In genomic region chr20:45138451-45139300, GRCh38 we compare ENCODE assay signal across 9 cellular contexts. TPM values are rescaled to one million over a fixed set of nuclear protein-coding genes. Genes with fewer than 3 reads are reported as not detected.
DNase-seq lines count a peak whose midpoint lies in the region; ATAC-seq and TF ChIP-seq lines count a peak whose summit lies in the region.
"Had no signal": no experiment of that assay in that cellular context is flagged by ENCODE, and none has a peak within 500 bp of the region (broad histone marks: within the 10 kb centered on the region; RNA-seq: fewer than 3 reads in every experiment).

No MANE protein-coding gene starts in this region.

- H3K27ac ChIP-seq in Karpas-422 (ENCODE audit: low read length) (no peak overlapping the region), colonic mucosa (peak overlapping the region; percentile 62), mucosa of rectum (ENCODE audit: low read depth in 2 of 2, low read length in 2 of 2) (peak overlapping the region; percentile 46 to 52), tibial artery (no peak overlapping the region)
- H3K27ac ChIP-seq: SK-N-MC had no signal

- H3K4me1 ChIP-seq in Karpas-422 (ENCODE audit: low read length): no peaks in the 10 kb centered on the region
- H3K4me1 ChIP-seq in colonic mucosa: no peaks in the 10 kb centered on the region
- H3K4me1 ChIP-seq in mucosa of rectum (ENCODE audit: control insufficient read depth in 2 of 2, insufficient read depth in 2 of 2, low read length in 2 of 2): peaks cover 10% of the 10 kb centered on the region in 2 donors
- no peaks in the 10 kb centered on the region for H3K4me1 ChIP-seq in tibial artery

- no peak overlapping the region for H3K9ac ChIP-seq in Karpas-422 (ENCODE audit: low read length)
- H3K9ac ChIP-seq in colonic mucosa (ENCODE audit: low read depth in 2 of 2, low read length in 2 of 2): no peak overlapping the region
- H3K9ac ChIP-seq in mucosa of rectum (ENCODE audit: low read depth in 1 of 2, low read length in 2 of 2): no peak overlapping the region

- H3K27ac Mint-ChIP-seq in activated B cell treated with CpG ODN at 0.5 μM for 24 hours: no peak overlapping the region

- H3K27me3 ChIP-seq in Karpas-422 (ENCODE audit: low read length): 0 out of 2 replicates have a peak, but pooled peaks cover 2% of the 10 kb centered on the region
- H3K27me3 ChIP-seq in colonic mucosa: no peaks in the 10 kb centered on the region
- H3K27me3 ChIP-seq in mucosa of rectum (ENCODE audit: control insufficient read depth in 2 of 2, insufficient read depth in 2 of 2, low read length in 2 of 2): no peaks in the 10 kb centered on the region
- peaks cover 0 to 9% of the 10 kb centered on the region in 2 donors for H3K27me3 ChIP-seq in tibial artery

- H3K4me3 Mint-ChIP-seq in activated B cell treated with CpG ODN at 0.5 μM for 24 hours: no peak overlapping the region

- POLR2A ChIA-PET in activated B cell treated with CpG ODN at 0.5 μM for 24 hours (lab: Charles Lee): no interaction called here

- H3K36me3 ChIP-seq in Karpas-422 (ENCODE audit: insufficient read depth, low read length) (no peaks in the 10 kb centered on the region), colonic mucosa (no peaks in the 10 kb centered on the region), mucosa of rectum (ENCODE audit: control insufficient read depth in 2 of 2, insufficient read depth in 2 of 2, low read length in 2 of 2) (no peaks in the 10 kb centered on the region), tibial artery (no peaks in the 10 kb centered on the region)

- H3K27me3 Mint-ChIP-seq in activated B cell treated with CpG ODN at 0.5 μM for 24 hours: peaks cover 14% of the 10 kb centered on the region

- no peaks in the 10 kb centered on the region for H3K79me2 ChIP-seq in Karpas-422 (ENCODE audit: low read length)

- no peak overlapping the region for H3K4me2 ChIP-seq in Karpas-422 (ENCODE audit: low read depth, low read length, poor library complexity, severe bottlenecking)

- ATAC-seq in activated B cell treated with CpG ODN at 0.5 μM for 24 hours (ENCODE audit: low read depth): no peak
- ATAC-seq in GM19324 (IDR thresholded peaks at IDR 0.05; ENCODE audit: low FRiP score, unreplicated experiment): no peak

- no peaks in the 10 kb centered on the region for H3K4me1 Mint-ChIP-seq in activated B cell treated with CpG ODN at 0.5 μM for 24 hours

- no peaks in the 10 kb centered on the region for H3K9me2 ChIP-seq in Karpas-422 (replicated peaks; ENCODE audit: insufficient read depth, low read length)

- DNase-seq in DMS153 (lab: John Stamatoyannopoulos, UW): peak; percentile 54
- DNase-seq in Karpas-422: peak; percentile 89
- DNase-seq in activated B cell treated with CpG ODN at 0.5 μM for 24 hours: peak; percentile 34
- peak; percentile 93 for DNase-seq in colonic mucosa
- no peak for DNase-seq in tibial artery
- DNase-seq in hippocampal formation (lab: John Stamatoyannopoulos, UW): no peak

- no peak for TF ChIP-seq CTCF in activated B cell treated with CpG ODN at 0.5 μM for 24 hours (IDR thresholded peaks at IDR 0.05)
- TF ChIP-seq CTCF in colonic mucosa (IDR thresholded peaks at IDR 0.05): peak; percentile 72
- TF ChIP-seq CTCF in tibial artery (IDR thresholded peaks at IDR 0.05): peak; percentile 13 to 30

- CTCF ChIA-PET in activated B cell treated with CpG ODN at 0.5 μM for 24 hours (lab: Charles Lee): interaction anchor here (1.3 to 1.4 kb wide), 2 partner anchors 152 to 632 kb away, joined by 4 read pairs; no protein-coding TSS in a partner anchor

- no peaks in the 10 kb centered on the region for H3K9me3 Mint-ChIP-seq in activated B cell treated with CpG ODN at 0.5 μM for 24 hours

- H2AFZ ChIP-seq in Karpas-422 (ENCODE audit: low read length): peak overlapping the region; percentile 71; the same call in 1 of the 2 replicates

- no peaks in the 10 kb centered on the region for H4K20me1 ChIP-seq in Karpas-422 (ENCODE audit: insufficient read depth, low read depth, low read length)

- no peaks in the 10 kb centered on the region for H3K36me3 Mint-ChIP-seq in activated B cell treated with CpG ODN at 0.5 μM for 24 hours (ENCODE audit: low read depth)

- H3K9me3 ChIP-seq in Karpas-422 (ENCODE audit: low read length): no peaks in the 10 kb centered on the region
- no peaks in the 10 kb centered on the region for H3K9me3 ChIP-seq in colonic mucosa
- H3K9me3 ChIP-seq in mucosa of rectum (ENCODE audit: control insufficient read depth in 2 of 2, low read length in 2 of 2): no peaks in the 10 kb centered on the region
- H3K9me3 ChIP-seq in tibial artery: no peaks in the 10 kb centered on the region

- intact Hi-C loops in activated B cell treated with CpG ODN at 0.5 μM for 24 hours (cut with micrococcal nuclease) (loop anchor here (5.0 kb wide), 1 partner anchor 154 kb away; no protein-coding TSS in a partner anchor), colonic mucosa (cut with DNase I) (loop anchor here (10.0 kb wide), 1 partner anchor 156 kb away; no protein-coding TSS in a partner anchor), tibial artery (cut with DNase I; ENCODE audit: low total_unique reads) (no loop called here)

- H3K4me3 ChIP-seq in Karpas-422 (ENCODE audit: low read length): no peak overlapping the region
- H3K4me3 ChIP-seq in colonic mucosa: no peak overlapping the region
- peak overlapping the region; percentile 37 to 50 for H3K4me3 ChIP-seq in mucosa of rectum (ENCODE audit: low read length in 2 of 2)
- no peak overlapping the region for H3K4me3 ChIP-seq in tibial artery
- H3K4me3 ChIP-seq: SK-N-MC had no signal

RNA-seq across cellular contexts. Expression of gene WFDC12, which starts 14.4 kb away (rescaled TPM):
- total RNA-seq in Karpas-422 (2014; rRNA removed; shearing (Covaris generic); ENCODE audit: low replicate concordance): not detected in 2 replicates
- not detected in 2 replicates for total RNA-seq in activated B cell treated with CpG ODN at 0.5 μM for 24 hours
- not detected for total RNA-seq in colonic mucosa

RNA-seq across cellular contexts. Expression of gene WFDC5, which starts 23.7 kb away (rescaled TPM):
- not detected in 2 replicates for total RNA-seq in Karpas-422 (2014; rRNA removed; shearing (Covaris generic); ENCODE audit: low replicate concordance)
- not detected in 2 replicates for total RNA-seq in activated B cell treated with CpG ODN at 0.5 μM for 24 hours
- not detected for total RNA-seq in colonic mucosa

RNA-seq across cellular contexts. Expression of gene PI3, which starts 36.0 kb away (rescaled TPM):
- total RNA-seq in Karpas-422 (2014; rRNA removed; shearing (Covaris generic); ENCODE audit: low replicate concordance): not detected in 2 replicates
- total RNA-seq in activated B cell treated with CpG ODN at 0.5 μM for 24 hours (not detected in 2 replicates), colonic mucosa (100 to 1,000 TPM in 1 of 2 donors, 10 to 100 TPM in 1; 93.4 to 262 TPM)

RNA-seq across cellular contexts. Expression of gene KCNS1, which starts 37.7 kb away (rescaled TPM):
- not detected in 2 replicates for total RNA-seq in Karpas-422 (2014; rRNA removed; shearing (Covaris generic); ENCODE audit: low replicate concordance)
- not detected in 2 replicates for total RNA-seq in activated B cell treated with CpG ODN at 0.5 μM for 24 hours
- total RNA-seq in colonic mucosa: under 1 TPM in 1 of 2 donors, not detected in 1; 0.17 TPM

Comparison
In these comparisons a context has a peak if more than half of its experiments do, and no peak if none do; other contexts are left out.
1. DNase-seq: peak in DMS153 (single experiment), Karpas-422 (single experiment), activated B cell treated with CpG ODN at 0.5 μM for 24 hours (single experiment) and colonic mucosa (single experiment); none in tibial artery (0 of 2) and hippocampal formation (0 of 2).
2. H3K27ac ChIP-seq: peak in colonic mucosa (single experiment) and mucosa of rectum (2 of 2); none in Karpas-422 (single experiment) and tibial artery (0 of 2).
3. H3K4me3 ChIP-seq: peak in mucosa of rectum (2 of 2); none in Karpas-422 (single experiment), colonic mucosa (single experiment) and tibial artery (0 of 2).
4. RNA of gene PI3, which starts 36.0 kb away (total RNA-seq): 93.4 to 262 TPM in colonic mucosa; not detected in Karpas-422 and not detected in activated B cell treated with CpG ODN at 0.5 μM for 24 hours; every median in the first group is over 10 times any median in the second.